ENCODE assay signal across 30 cellular contexts in genomic region chr17:28392491-28392890, GRCh38. TPM values are rescaled to one million over a fixed set of nuclear protein-coding genes. Genes with fewer than 3 reads are reported as not detected.
"Had no signal": no experiment of that assay in that cellular context is flagged by ENCODE, and none has a peak within 500 bp of the region (broad histone marks: within the 10 kb centered on the region; RNA-seq: fewer than 3 reads in every experiment).

No MANE protein-coding gene starts in this region.

- H3K27ac ChIP-seq: colonic mucosa, neural progenitor cell, psoas muscle, right atrium auricular region, thyroid gland, upper lobe of right lung had no signal

- H3K9ac ChIP-seq: neural progenitor cell had no signal

- H3K36me3 ChIP-seq: colonic mucosa, neural progenitor cell had no signal

- H3K4me2 ChIP-seq: neural progenitor cell had no signal

- H3K4me1 ChIP-seq: colonic mucosa, neural progenitor cell, psoas muscle, right atrium auricular region, thyroid gland, upper lobe of right lung had no signal

- H3K9me3 ChIP-seq: colonic mucosa, psoas muscle, right atrium auricular region, thyroid gland, upper lobe of right lung had no signal

- H3K4me3 ChIP-seq: colonic mucosa, lung, neural progenitor cell, psoas muscle, right atrium auricular region, thyroid gland, upper lobe of right lung had no signal

- H3K27me3 ChIP-seq: colonic mucosa, neural progenitor cell, right atrium auricular region, thyroid gland, upper lobe of right lung had no signal

- FAIRE-seq: astrocyte, frontal cortex, islet of Langerhans, TTC549 had no signal

- ATAC-seq: left colon; naive thymus-derived CD8-positive, alpha-beta T cell; psoas muscle; stimulated activated naive CD8-positive, alpha-beta T cell treated with anti-CD3 and anti-CD28 coated beads, Interleukin-15, Interleukin-2, amounts not matched to agents 100 U/mL and 50 U/mL, for 24 hours; T-cell; upper lobe of right lung had no signal

- DNase-seq: activated CD4-positive, alpha-beta T cell treated with anti-CD3 and anti-CD28 coated beads for 4 hours; activated CD4-positive, alpha-beta T cell treated with anti-CD3 and anti-CD28 coated beads, Interleukin-2, amount 50 U/mL, for 48 hours; activated CD4-positive, CD25-positive, alpha-beta regulatory T cell; activated naive CD4-positive, alpha-beta T cell treated with Interleukin-2 at 50 U/mL for 16 hours; activated naive CD8-positive, alpha-beta T cell treated with anti-CD3 and anti-CD28 coated beads for 36 hours; activated T-cell treated with anti-CD3 and anti-CD28 coated beads, Interleukin-2, amount 50 U/mL, for 48 hours; central memory CD4-positive, alpha-beta T cell; colonic mucosa; hypothalamus; left colon; naive thymus-derived CD8-positive, alpha-beta T cell; psoas muscle; stimulated activated CD4-positive, alpha-beta T cell treated with anti-CD3 and anti-CD28 coated beads, Interleukin-12 subunit alpha, Interleukin-12 subunit beta, amount 100 ng/mL, for 4 hours; stimulated activated CD4-positive, alpha-beta T cell treated with anti-CD3 and anti-CD28 coated beads, Interleukin-4, amount 100 ng/mL, for 4 hours; stimulated activated naive CD8-positive, alpha-beta T cell treated with anti-CD3 and anti-CD28 coated beads, Interleukin-15, Interleukin-2, amounts not matched to agents 100 U/mL and 50 U/mL, for 24 hours; T-cell; thyroid gland; upper lobe of right lung had no signal

- H2AFZ ChIP-seq: neural progenitor cell had no signal

RNA-seq across cellular contexts. Expression of gene VTN, which starts 22.4 kb away (rescaled TPM):
- total RNA-seq: epithelial cell of proximal tubule had no signal
- polyA plus RNA-seq: naive thymus-derived CD8-positive, alpha-beta T cell had no signal

RNA-seq across cellular contexts. Expression of gene SEBOX, which starts 27.5 kb away (rescaled TPM):
- total RNA-seq: activated CD8-positive, alpha-beta memory T cell treated with anti-CD3 and anti-CD28 coated beads for 36 hours; activated naive CD8-positive, alpha-beta T cell treated with anti-CD3 and anti-CD28 coated beads for 36 hours; astrocyte; colonic mucosa; epithelial cell of proximal tubule; fibroblast of lung; frontal cortex; left colon; lung; mesothelial cell of epicardium; naive thymus-derived CD8-positive, alpha-beta T cell; osteocyte; psoas muscle; right atrium auricular region; T-cell; thyroid gland; upper lobe of right lung had no signal
- polyA plus RNA-seq: fibroblast of lung; lung; naive thymus-derived CD8-positive, alpha-beta T cell; psoas muscle had no signal
